1 cellular context compared by ENCODE assay signal in genomic region chr11:13279487-13279834, GRCh38.
TF ChIP-seq lines count a peak whose summit lies in the region.

No MANE protein-coding gene starts in this region.

TF ChIP-seq in WTC11, 78 proteins besides CTCF, POLR2A, EP300 and RAD21 (continued from another document):
- TF ChIP-seq, protein P1, sequence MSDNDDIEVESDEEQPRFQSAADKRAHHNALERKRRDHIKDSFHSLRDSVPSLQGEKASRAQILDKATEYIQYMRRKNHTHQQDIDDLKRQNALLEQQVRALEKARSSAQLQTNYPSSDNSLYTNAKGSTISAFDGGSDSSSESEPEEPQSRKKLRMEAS (CRISPR knock-in tag; IDR thresholded peaks at IDR 0.05), result no peak
- TF ChIP-seq STAT6 (CRISPR knock-in tag; conservative IDR thresholded peaks at IDR 0.05; ENCODE audit: low read depth) (no peak), JAZF1 (CRISPR knock-in tag; IDR thresholded peaks at IDR 0.05) (no peak), FOXJ3 (CRISPR knock-in tag; IDR thresholded peaks at IDR 0.05; ENCODE audit: borderline replicate concordance) (no peak), NFATC4 (CRISPR knock-in tag; IDR thresholded peaks at IDR 0.05) (no peak)
- TF ChIP-seq, protein P2, sequence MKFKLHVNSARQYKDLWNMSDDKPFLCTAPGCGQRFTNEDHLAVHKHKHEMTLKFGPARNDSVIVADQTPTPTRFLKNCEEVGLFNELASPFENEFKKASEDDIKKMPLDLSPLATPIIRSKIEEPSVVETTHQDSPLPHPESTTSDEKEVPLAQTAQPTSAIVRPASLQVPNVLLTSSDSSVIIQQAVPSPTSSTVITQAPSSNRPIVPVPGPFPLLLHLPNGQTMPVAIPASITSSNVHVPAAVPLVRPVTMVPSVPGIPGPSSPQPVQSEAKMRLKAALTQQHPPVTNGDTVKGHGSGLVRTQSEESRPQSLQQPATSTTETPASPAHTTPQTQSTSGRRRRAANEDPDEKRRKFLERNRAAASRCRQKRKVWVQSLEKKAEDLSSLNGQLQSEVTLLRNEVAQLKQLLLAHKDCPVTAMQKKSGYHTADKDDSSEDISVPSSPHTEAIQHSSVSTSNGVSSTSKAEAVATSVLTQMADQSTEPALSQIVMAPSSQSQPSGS (CRISPR knock-in tag; IDR thresholded peaks at IDR 0.05; ENCODE audit: borderline replicate concordance, low read depth), result no peak
